Comparison of ENCODE assay signal across 9 cellular contexts in genomic region chrX:110341189-110342035, GRCh38. TPM values are rescaled to one million over a fixed set of nuclear protein-coding genes. Genes with fewer than 3 reads are reported as not detected.
DNase-seq lines count a peak whose midpoint lies in the region; ATAC-seq and TF ChIP-seq lines count a peak whose summit lies in the region.
"Had no signal": no experiment of that assay in that cellular context is flagged by ENCODE, and none has a peak within 500 bp of the region (broad histone marks: within the 10 kb centered on the region; RNA-seq: fewer than 3 reads in every experiment).

No MANE protein-coding gene starts in this region.

- DNase-seq in RPMI7951 (ENCODE audit: low read depth) (peak; percentile 74), osteoblast (ENCODE audit: insufficient read length, low spot score, missing footprints) (peak; percentile 27), transverse colon (no peak), inferior parietal cortex (ENCODE audit: extremely low spot score) (no peak), NCI-H1048 (lab: John Stamatoyannopoulos, UW) (no peak)
- DNase-seq: NCI-H2171 had no signal

- H3K36me3 ChIP-seq in osteoblast (ENCODE audit: insufficient read depth, low read length) (no peaks in the 10 kb centered on the region), transverse colon (no peaks in the 10 kb centered on the region)

- in situ Hi-C loops in transverse colon (cut with MboI; ENCODE audit: low pct_ligation_motif_present in 1 of 4, low pct_unique_long_range_greater_than_20kb in 1 of 4, low sequenced_read_pairs in 3 of 4) = no loop called here

- H3K9me3 ChIP-seq in osteoblast (ENCODE audit: low read depth, low read length) (no peaks in the 10 kb centered on the region), transverse colon (no peaks in the 10 kb centered on the region)

- peaks cover 5% of the 10 kb centered on the region for H3K27me3 ChIP-seq in osteoblast (ENCODE audit: insufficient read depth, low read length)
- no peaks in the 10 kb centered on the region for H3K27me3 ChIP-seq in transverse colon

- intact Hi-C loops in transverse colon (cut with DNase I; ENCODE audit: low total_unique reads) = no loop called here

- H3K27ac ChIP-seq in osteoblast (ENCODE audit: low read depth, low read length) (peak overlapping the region; percentile 76), transverse colon (no peak overlapping the region)

- no peak for TF ChIP-seq POLR2A in transverse colon (IDR thresholded peaks at IDR 0.05)

- H3K4me3 ChIP-seq in osteoblast (ENCODE audit: insufficient read depth, low read length) (peak overlapping the region; percentile 13), transverse colon (no peak overlapping the region)

- WGBS in transverse colon (ENCODE audit: low coverage in 1 of 2), 2 donors = 74% methylated on average over 11 of the region's 11 CpGs; no CpG with 5 or more reads in 1 of the 2 donors

- H2AFZ ChIP-seq in osteoblast (ENCODE audit: low read length) = no peak overlapping the region

- H3K4me1 ChIP-seq in osteoblast (ENCODE audit: insufficient read depth, low read length) = peaks cover 8% of the 10 kb centered on the region
- no peaks in the 10 kb centered on the region for H3K4me1 ChIP-seq in transverse colon

- no peaks in the 10 kb centered on the region for H4K20me1 ChIP-seq in osteoblast (ENCODE audit: insufficient read depth, low read length)

- ATAC-seq in GM18519 (IDR thresholded peaks at IDR 0.05; ENCODE audit: low FRiP score, unreplicated experiment) = peak; percentile 77
- ATAC-seq in HG02759 (IDR thresholded peaks at IDR 0.05; ENCODE audit: unreplicated experiment) = peak; percentile 80
- no peak for ATAC-seq in HG02840 (IDR thresholded peaks at IDR 0.05; ENCODE audit: low FRiP score, unreplicated experiment)

- H3K4me2 ChIP-seq in osteoblast (ENCODE audit: insufficient read depth, low read length) = peak overlapping the region; percentile 46

- H3K79me2 ChIP-seq in osteoblast (ENCODE audit: insufficient read depth, low read length) = no peaks in the 10 kb centered on the region

- TF ChIP-seq CTCF in osteoblast (IDR thresholded peaks at IDR 0.05; ENCODE audit: extremely low read depth, low read depth, low read length) (no peak), transverse colon (IDR thresholded peaks at IDR 0.05) (no peak)

- no peak for TF ChIP-seq EP300 in transverse colon (IDR thresholded peaks at IDR 0.05; ENCODE audit: low read depth)

RNA-seq across cellular contexts. Expression of gene RTL9, which starts 17.2 kb away (rescaled TPM):
- 0.24 and 0.39 TPM in 2 replicates for total RNA-seq in RPMI7951 (2014; rRNA removed; shearing (Covaris generic))
- total RNA-seq in osteoblast = 0.59 and 0.72 TPM in 2 replicates
- under 1 TPM in 1 of 4 donors, not detected in 3; under 0.01 TPM for total RNA-seq in transverse colon

RNA-seq across cellular contexts. Expression of gene AMMECR1, which starts 23.5 kb away (rescaled TPM):
- total RNA-seq in RPMI7951 (2014; rRNA removed; shearing (Covaris generic)) = 8.3 and 10.5 TPM in 2 replicates
- 14.5 and 17.1 TPM in 2 replicates for total RNA-seq in osteoblast
- total RNA-seq in transverse colon = 10 to 100 TPM in 1 of 4 donors, 1 to 10 TPM in 3; 2.6 to 15.3 (median 8.6) TPM

Comparison
In these comparisons a context has a peak if more than half of its experiments do, and no peak if none do; other contexts are left out.
1. DNase-seq: peak in RPMI7951 (single experiment) and osteoblast (single experiment); none in transverse colon (single experiment), inferior parietal cortex (single experiment) and NCI-H1048 (single experiment).